Comparison of ENCODE assay signal across 27 cellular contexts in the genomic region with DNA sequence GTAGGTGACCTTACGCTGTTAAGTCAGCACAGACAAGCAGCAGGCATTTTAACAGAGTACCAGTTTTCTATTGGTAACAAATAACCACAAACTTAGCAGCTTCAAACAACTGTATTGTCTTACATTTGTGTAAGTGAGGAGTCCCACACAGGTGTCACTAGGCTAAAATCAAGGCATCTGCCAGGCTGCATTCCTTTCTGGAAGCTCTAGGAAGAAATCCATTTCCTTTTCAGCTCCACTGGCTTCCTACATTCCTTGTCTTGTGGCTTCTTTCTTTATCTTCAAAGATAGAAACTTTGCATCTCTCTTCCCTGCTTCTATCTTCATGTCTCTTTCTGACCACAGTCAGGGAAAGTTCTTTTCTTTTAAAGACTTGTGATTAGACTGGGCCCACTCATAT.
"Had no signal": no experiment of that assay in that cellular context is flagged by ENCODE, and none has a peak within 500 bp of the region (broad histone marks: within the 10 kb centered on the region; RNA-seq: fewer than 3 reads in every experiment).

No MANE protein-coding gene starts in this region.

- ATAC-seq: mucosa of descending colon; naive thymus-derived CD4-positive, alpha-beta T cell; natural killer cell treated with Interleukin-12 subunit alpha and Interleukin-12 subunit beta and Interleukin-15 and Interleukin-18, amount 100 ng/mL, for 72 hours; right cardiac atrium; sciatic nerve; stimulated activated naive B cell treated with anti-CD40 and anti-IgM and Interleukin-4, amounts not matched to agents 10 μg/mL and 1 μg/mL and 100 μg/mL, for 72 hours; stimulated activated naive CD8-positive, alpha-beta T cell treated with anti-CD3 and anti-CD28 coated beads, Interleukin-15, Interleukin-2, amounts not matched to agents 100 U/mL and 50 U/mL, for 24 hours had no signal

- H3K27ac ChIP-seq: left ventricle myocardium inferior, ovary, prostate gland, skin epidermis, stomach, testis, thyroid gland, transverse colon, upper lobe of left lung, vagina had no signal

- DNase-seq: hypothalamus; islet precursor cell; left ventricle myocardium inferior; midbrain; mucosa of descending colon; naive thymus-derived CD4-positive, alpha-beta T cell; ovary; posterior cingulate gyrus; retina; right cardiac atrium; stimulated activated CD4-positive, alpha-beta T cell treated with anti-CD3 and anti-CD28 coated beads, Interleukin-12 subunit alpha, Interleukin-12 subunit beta, amount 100 ng/mL, for 4 hours; stimulated activated CD4-positive, alpha-beta T cell treated with anti-CD3 and anti-CD28 coated beads, Interleukin-15, amount 100 ng/mL, for 24 hours; stimulated activated CD4-positive, alpha-beta T cell treated with anti-CD3 and anti-CD28 coated beads, Interleukin-2, amount 100 ng/mL, for 24 hours; stimulated activated CD4-positive, alpha-beta T cell treated with anti-CD3 and anti-CD28 coated beads, Interleukin-4, amount 100 ng/mL, for 1 hour; stimulated activated naive B cell treated with anti-CD40 and anti-IgM and Interleukin-4, amounts not matched to agents 10 μg/mL and 1 μg/mL and 100 μg/mL, for 72 hours; stimulated activated naive CD8-positive, alpha-beta T cell treated with anti-CD3 and anti-CD28 coated beads, Interleukin-15, Interleukin-2, amounts not matched to agents 100 U/mL and 50 U/mL, for 24 hours; stomach; testis; thyroid gland; transverse colon; upper lobe of left lung had no signal

- H3K36me3 ChIP-seq: left ventricle myocardium inferior, ovary, prostate gland, stomach, thyroid gland, transverse colon, upper lobe of left lung, vagina had no signal

- H3K4me1 ChIP-seq: left ventricle myocardium inferior, prostate gland, stomach, testis, thyroid gland, transverse colon, upper lobe of left lung, vagina had no signal

- H3K4me3 ChIP-seq: left ventricle myocardium inferior, lung, mucosa of descending colon, ovary, prostate gland, skin epidermis, stomach, testis, thyroid gland, transverse colon, upper lobe of left lung, vagina had no signal

- H3K9me3 ChIP-seq: left ventricle myocardium inferior, mucosa of descending colon, ovary, prostate gland, stomach, testis, thyroid gland, transverse colon, upper lobe of left lung, vagina had no signal

- H3K27me3 ChIP-seq: ovary, stomach, testis, thyroid gland, transverse colon, upper lobe of left lung, vagina had no signal
